9 cellular contexts compared by ENCODE assay signal in genomic region chr9:95047452-95048224, GRCh38.
A peak's percentile ranks its signal among the peaks of the same experiment; 100 is the strongest.
DNase-seq lines count a peak whose midpoint lies in the region; ATAC-seq and TF ChIP-seq lines count a peak whose summit lies in the region.
"Had no signal": no experiment of that assay in that cellular context is flagged by ENCODE, and none has a peak within 500 bp of the region (broad histone marks: within the 10 kb centered on the region; RNA-seq: fewer than 3 reads in every experiment).

No MANE protein-coding gene starts in this region.

- H3K36me3 ChIP-seq in BE2C (peaks cover 33% of the 10 kb centered on the region), KMS-11 (ENCODE audit: insufficient read depth) (no peaks in the 10 kb centered on the region), neural progenitor cell (no peaks in the 10 kb centered on the region)
- no peaks in the 10 kb centered on the region for H3K36me3 ChIP-seq in effector memory CD4-positive, alpha-beta T cell (ENCODE audit: control insufficient read depth, insufficient read depth, low read length)

- TF ChIP-seq CTCF in BE2C (IDR thresholded peaks at IDR 0.05; ENCODE audit: low read depth, low read length) (no peak), KMS-11 (conservative IDR thresholded peaks at IDR 0.05; ENCODE audit: low read depth, low read length) (no peak), neural progenitor cell (IDR thresholded peaks at IDR 0.05) (no peak), CD14-positive monocyte (IDR thresholded peaks at IDR 0.05) (no peak)

- H3K27ac ChIP-seq in KMS-11 (no peak overlapping the region), neural progenitor cell (no peak overlapping the region)
- H3K27ac ChIP-seq in effector memory CD4-positive, alpha-beta T cell (ENCODE audit: insufficient read depth, low read length, poor library complexity, severe bottlenecking) = no peak overlapping the region

- H4K20me1 ChIP-seq in KMS-11 (ENCODE audit: insufficient read depth) = no peaks in the 10 kb centered on the region
- H4K20me1 ChIP-seq in neural progenitor cell (ENCODE audit: low read depth) = peaks cover 52% of the 10 kb centered on the region

- H3K4me1 Mint-ChIP-seq in neural progenitor cell (peaks cover 40% of the 10 kb centered on the region), CD14-positive monocyte (peaks cover 18% of the 10 kb centered on the region)
- H3K4me1 Mint-ChIP-seq in activated naive CD4-positive, alpha-beta T cell treated with anti-CD3 and anti-CD28 coated beads for 36 hours (ENCODE audit: low read depth) = peaks cover 6% of the 10 kb centered on the region

- peak overlapping the region; percentile 19; the same call in 1 of the 2 replicates for H3K4me3 ChIP-seq in BE2C (ENCODE audit: low read depth, low read length)
- H3K4me3 ChIP-seq in KMS-11 (IDR thresholded peaks at IDR 0.05; ENCODE audit: insufficient read depth, low read depth, low read length) = no peak overlapping the region
- H3K4me3 ChIP-seq in effector memory CD4-positive, alpha-beta T cell (ENCODE audit: insufficient read depth, low read depth, low read length, poor library complexity, severe bottlenecking) = peak overlapping the region; percentile 43
- H3K4me3 ChIP-seq in neural progenitor cell = no peak overlapping the region

- ATAC-seq in GM21717 (IDR thresholded peaks at IDR 0.05; ENCODE audit: unreplicated experiment) = no peak

- H3K36me3 Mint-ChIP-seq in neural progenitor cell (peaks cover 2% of the 10 kb centered on the region), CD14-positive monocyte (peaks cover 7 to 14% of the 10 kb centered on the region in 2 donors)
- no peaks in the 10 kb centered on the region for H3K36me3 Mint-ChIP-seq in activated naive CD4-positive, alpha-beta T cell treated with anti-CD3 and anti-CD28 coated beads for 36 hours (ENCODE audit: low read depth)

- H3K27me3 Mint-ChIP-seq in neural progenitor cell (ENCODE audit: insufficient read depth, low read depth) (peaks cover 22% of the 10 kb centered on the region), CD14-positive monocyte (ENCODE audit: low read depth in 3 of 3) (peaks cover 25 to 35% (median 26%) of the 10 kb centered on the region in 3 donors)
- H3K27me3 Mint-ChIP-seq in activated naive CD4-positive, alpha-beta T cell treated with anti-CD3 and anti-CD28 coated beads for 36 hours (ENCODE audit: low read depth) = peaks cover 24% of the 10 kb centered on the region

- H3K9me3 ChIP-seq in BE2C (no peaks in the 10 kb centered on the region), neural progenitor cell (ENCODE audit: low read depth) (no peaks in the 10 kb centered on the region)
- no peaks in the 10 kb centered on the region for H3K9me3 ChIP-seq in effector memory CD4-positive, alpha-beta T cell (ENCODE audit: control insufficient read depth, low read length)

- intact Hi-C loops in CD14-positive monocyte (cut with micrococcal nuclease) = no loop called here
- intact Hi-C loops in posterior vena cava (cut with DNase I) = no loop called here
- intact Hi-C loops in activated naive CD4-positive, alpha-beta T cell treated with anti-CD3 and anti-CD28 coated beads for 36 hours (cut with micrococcal nuclease) = no loop called here

- H3K9ac ChIP-seq in KMS-11 = no peak overlapping the region
- H3K9ac ChIP-seq in neural progenitor cell = no peak overlapping the region

- H3K4me3 Mint-ChIP-seq in neural progenitor cell (peak overlapping the region; percentile 82), CD14-positive monocyte (peak overlapping the region in 1 of 2 donors; percentile 81)
- H3K4me3 Mint-ChIP-seq in activated naive CD4-positive, alpha-beta T cell treated with anti-CD3 and anti-CD28 coated beads for 36 hours = no peak overlapping the region

- H3K79me2 ChIP-seq in KMS-11 (ENCODE audit: insufficient read depth, low read depth) (no peaks in the 10 kb centered on the region), neural progenitor cell (ENCODE audit: low read depth) (no peaks in the 10 kb centered on the region)

- no peaks in the 10 kb centered on the region for H3K9me3 Mint-ChIP-seq in neural progenitor cell
- peaks cover 0 to 5% (median 2%) of the 10 kb centered on the region in 7 donors for H3K9me3 Mint-ChIP-seq in CD14-positive monocyte
- no peaks in the 10 kb centered on the region for H3K9me3 Mint-ChIP-seq in activated naive CD4-positive, alpha-beta T cell treated with anti-CD3 and anti-CD28 coated beads for 36 hours
- H3K9me3 Mint-ChIP-seq: activated CD4-positive, alpha-beta T cell treated with anti-CD3 and anti-CD28 coated beads, Interleukin-2, amount 10 ng/mL, durations not matched to agents 7 days and 5 days had no signal

- no peak overlapping the region for H3K27ac Mint-ChIP-seq in neural progenitor cell
- H3K27ac Mint-ChIP-seq in CD14-positive monocyte = no peak overlapping the region
- no peak overlapping the region for H3K27ac Mint-ChIP-seq in activated naive CD4-positive, alpha-beta T cell treated with anti-CD3 and anti-CD28 coated beads for 36 hours
- H3K27ac Mint-ChIP-seq: activated CD4-positive, alpha-beta T cell treated with anti-CD3 and anti-CD28 coated beads, Interleukin-2, amount 10 ng/mL, durations not matched to agents 7 days and 5 days had no signal

- H3K4me1 ChIP-seq in BE2C (peaks cover 36% of the 10 kb centered on the region), KMS-11 (ENCODE audit: low read depth, poor library complexity, severe bottlenecking) (peaks cover 15% of the 10 kb centered on the region), neural progenitor cell (peaks cover 16% of the 10 kb centered on the region)
- peaks cover 9% of the 10 kb centered on the region for H3K4me1 ChIP-seq in effector memory CD4-positive, alpha-beta T cell (ENCODE audit: control insufficient read depth, insufficient read depth, low read length, poor library complexity, severe bottlenecking)

- H3F3A ChIP-seq in neural progenitor cell (ENCODE audit: low read depth) = peaks cover 50% of the 10 kb centered on the region

- CTCF ChIA-PET in activated naive CD4-positive, alpha-beta T cell treated with anti-CD3 and anti-CD28 coated beads for 36 hours (lab: Charles Lee) = interaction anchor here (2.0 kb wide), 1 partner anchor 379 kb away, joined by 5 read pairs; no protein-coding TSS in a partner anchor

- H2AFZ ChIP-seq in KMS-11 (ENCODE audit: low read depth) (no peak overlapping the region), neural progenitor cell (replicated peaks) (no peak overlapping the region)

- DNase-seq in BE2C (no peak), neural progenitor cell (ENCODE audit: low spot score) (no peak), CD14-positive monocyte (ENCODE audit: low spot score) (no peak), posterior vena cava (ENCODE audit: low spot score) (no peak)
- DNase-seq in effector memory CD4-positive, alpha-beta T cell = no peak
- no peak for DNase-seq in activated naive CD4-positive, alpha-beta T cell treated with anti-CD3 and anti-CD28 coated beads for 36 hours

- H3K27me3 ChIP-seq in BE2C (no peaks in the 10 kb centered on the region), KMS-11 (ENCODE audit: insufficient read depth, low read depth) (peaks cover 7% of the 10 kb centered on the region; the same call in 1 of the 2 replicates), neural progenitor cell (peaks cover 55% of the 10 kb centered on the region)
- H3K27me3 ChIP-seq in effector memory CD4-positive, alpha-beta T cell (replicated peaks; ENCODE audit: control insufficient read depth, insufficient read depth, low read length, poor library complexity, severe bottlenecking) = peaks cover 3% of the 10 kb centered on the region

- H3K4me2 ChIP-seq in KMS-11 (peak overlapping the region; percentile 74; the same call in 1 of the 2 replicates), neural progenitor cell (peak overlapping the region; percentile 83)

Comparison
In these comparisons a context has a peak if more than half of its experiments do, and no peak if none do; other contexts are left out.
1. H3K4me3 ChIP-seq: peak in BE2C (single experiment) and effector memory CD4-positive, alpha-beta T cell (single experiment); none in KMS-11 (single experiment) and neural progenitor cell (single experiment).